16 cellular contexts compared by ENCODE assay signal in the genomic region with DNA sequence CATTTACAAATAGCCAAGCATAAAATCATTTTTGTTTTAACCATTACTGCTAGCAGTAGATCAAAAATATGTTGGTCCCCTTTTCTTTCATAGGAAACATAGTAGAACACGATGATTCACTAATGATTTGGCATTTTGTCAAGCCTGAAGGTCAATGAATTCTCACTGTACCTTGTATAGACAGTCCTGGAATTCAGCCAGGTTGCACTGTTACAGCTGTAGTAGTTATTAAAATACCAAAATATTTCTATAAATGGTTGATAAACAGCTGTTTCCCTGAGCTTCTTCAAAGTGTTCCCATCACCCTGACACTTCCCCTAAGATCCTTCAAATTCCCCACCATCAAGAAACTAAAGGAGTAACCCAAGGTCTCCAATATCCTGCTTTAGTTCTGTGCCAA.
DNase-seq lines count a peak whose midpoint lies in the region; ATAC-seq, FAIRE-seq and TF ChIP-seq lines count a peak whose summit lies in the region.
"Had no signal": no experiment of that assay in that cellular context is flagged by ENCODE, and none has a peak within 500 bp of the region (broad histone marks: within the 10 kb centered on the region; RNA-seq: fewer than 3 reads in every experiment).

No MANE protein-coding gene starts in this region.

- H2AFZ ChIP-seq in GM23248 (no peak overlapping the region), HepG2 (ENCODE audit: low read length) (no peak overlapping the region)

- DNase-seq in GM23248: peak; percentile 12
- peak; percentile 21 for DNase-seq in NCI-H69 (lab: John Stamatoyannopoulos, UW)
- DNase-seq in cardiac fibroblast (ENCODE audit: low read depth in 2 of 2): peak; percentile 57 to 67
- peak; percentile 42 for DNase-seq in mucosa of gallbladder (ENCODE audit: low spot score)
- DNase-seq in HepG2 (ENCODE audit: low spot score): no peak
- no peak for DNase-seq in urothelium cell line (ENCODE audit: low spot score)
- no peak for DNase-seq in MG63
- DNase-seq: activated CD8-positive, alpha-beta memory T cell treated with anti-CD3 and anti-CD28 coated beads, Interleukin-2, amount 10 ng/mL, durations not matched to agents 7 days and 5 days; colonic mucosa; NCI-H2171; nephron progenitor cell; psoas muscle; tibial artery had no signal

- no peak overlapping the region for H3K4me2 ChIP-seq in GM23248 (ENCODE audit: unreplicated experiment)
- no peak overlapping the region for H3K4me2 ChIP-seq in HepG2 (ENCODE audit: low read depth, low read length)

- intact Hi-C loops in HepG2 (cut with micrococcal nuclease; ENCODE audit: unreplicated experiment): no loop called here

- TF ChIP-seq POLR2A in HepG2 (IDR thresholded peaks at IDR 0.05; ENCODE audit: insufficient read depth in 1 of 2, low read depth in 2 of 2, low read length in 2 of 2): no peak

- H3K9ac ChIP-seq in GM23248 (no peak overlapping the region), HepG2 (ENCODE audit: insufficient read depth, low read depth, low read length) (no peak overlapping the region)

- H3K79me2 ChIP-seq in GM23248 (ENCODE audit: insufficient read depth): no peaks in the 10 kb centered on the region
- H3K79me2 ChIP-seq in HepG2 (ENCODE audit: insufficient read depth, low read length): no peaks in the 10 kb centered on the region

- H3F3A ChIP-seq in GM23248 (ENCODE audit: insufficient read depth): no peaks in the 10 kb centered on the region

- no peaks in the 10 kb centered on the region for H3K27me3 ChIP-seq in GM23248 (replicated peaks; ENCODE audit: insufficient read depth)
- H3K27me3 ChIP-seq in HepG2 (ENCODE audit: control insufficient read depth in 1 of 2, insufficient read depth in 2 of 2, low read length in 2 of 2): no peaks in the 10 kb centered on the region
- H3K27me3 ChIP-seq in MG63: no peaks in the 10 kb centered on the region
- H3K27me3 ChIP-seq: colonic mucosa, tibial artery had no signal

- H3K36me3 ChIP-seq in GM23248 (ENCODE audit: low read depth) (no peaks in the 10 kb centered on the region), HepG2 (replicated peaks in 1 of 2; ENCODE audit: control insufficient read depth in 1 of 2, insufficient read depth in 2 of 2, low read length in 2 of 2) (no peaks in the 10 kb centered on the region), MG63 (no peaks in the 10 kb centered on the region)
- H3K36me3 ChIP-seq: colonic mucosa, tibial artery had no signal

- no peaks in the 10 kb centered on the region; the same call in 1 of the 2 replicates for H3K9me2 ChIP-seq in GM23248 (ENCODE audit: insufficient read depth)

- TF ChIP-seq CTCF in cardiac fibroblast (IDR thresholded peaks at IDR 0.05; ENCODE audit: low read depth, low read length): no peak
- TF ChIP-seq CTCF in HepG2 (CRISPR knock-in tag; IDR thresholded peaks at IDR 0.05): no peak

- TF ChIP-seq RAD21 in HepG2 (CRISPR knock-in tag; IDR thresholded peaks at IDR 0.05): no peak

- FAIRE-seq in HepG2 (lab: Jason Lieb, UNC): no peak
- FAIRE-seq in urothelium cell line (lab: Jason Lieb, UNC): no peak
- FAIRE-seq: GM12892 had no signal

- TF ChIP-seq EP300 in HepG2 (IDR thresholded peaks at IDR 0.05; ENCODE audit: low read depth in 2 of 2, low read length in 2 of 2): no peak
- no peak for TF ChIP-seq EP300 in HepG2 (CRISPR knock-in tag; IDR thresholded peaks at IDR 0.05; ENCODE audit: borderline replicate concordance)

- CTCF ChIA-PET in HepG2 (lab: Yijun Ruan, JAX; ENCODE audit: low intra/inter-chr PET ratio, low total read pairs): no interaction called here

- BruUV-seq in HepG2 (replicated peaks; lab: Mats Ljungman, UMichigan): no TSS peak

- H3K4me1 ChIP-seq in GM23248 (ENCODE audit: insufficient read depth): no peaks in the 10 kb centered on the region
- no peaks in the 10 kb centered on the region for H3K4me1 ChIP-seq in HepG2 (ENCODE audit: insufficient read depth, low read length)
- H3K4me1 ChIP-seq: colonic mucosa, psoas muscle had no signal

- POLR2A ChIA-PET in HepG2 (lab: Yijun Ruan, JAX): no interaction called here

- H3K4me3 ChIP-seq in GM23248 (no peak overlapping the region), cardiac fibroblast (replicated peaks in 1 of 2; ENCODE audit: low read depth in 2 of 2, low read length in 2 of 2) (no peak overlapping the region), HepG2 (replicated peaks in 1 of 3; ENCODE audit: insufficient read depth in 1 of 3, low read depth in 2 of 3, low read length in 3 of 3) (no peak overlapping the region), MG63 (no peak overlapping the region)
- H3K4me3 ChIP-seq: colonic mucosa, psoas muscle, tibial artery had no signal

- 7 to 11% methylated on average over 1 of the region's 1 CpG for WGBS in GM23248 (ENCODE audit: low coverage in 1 of 2, low lambda C conversion rate in 2 of 2, missing lambda C conversion rate in 2 of 2), 2 experiments
- WGBS in HepG2 (ENCODE audit: low lambda C conversion rate): 10% methylated on average over 1 of the region's 1 CpG

- H3K9me3 ChIP-seq in GM23248 (ENCODE audit: low read depth): no peaks in the 10 kb centered on the region
- no peaks in the 10 kb centered on the region for H3K9me3 ChIP-seq in HepG2 (ENCODE audit: low read length)
- H3K9me3 ChIP-seq in MG63: 0 out of 2 replicates have a peak, but pooled peaks cover 2% of the 10 kb centered on the region
- H3K9me3 ChIP-seq: colonic mucosa, psoas muscle, tibial artery had no signal

- in situ Hi-C loops in GM23248 (cut with MboI) (no loop called here), HepG2 (cut with HindIII; ENCODE audit: extremely low pct_ligation_motif_present, low pct_unique_long_range_greater_than_20kb) (no loop called here)

- no peak for ATAC-seq in HepG2
- ATAC-seq: activated CD4-positive, CD25-positive, alpha-beta regulatory T cell treated with anti-CD3 and anti-CD28 coated beads, Interleukin-2, amount 50 U/mL, for 24 hours; activated CD8-positive, alpha-beta memory T cell treated with anti-CD3 and anti-CD28 coated beads, Interleukin-2, amount 10 ng/mL, durations not matched to agents 7 days and 5 days; psoas muscle; stimulated activated memory B cell treated with anti-CD40 and anti-IgM and Interleukin-4, amounts not matched to agents 10 μg/mL and 1 μg/mL and 100 μg/mL, for 72 hours had no signal

- no peak overlapping the region for H3K27ac ChIP-seq in GM23248
- H3K27ac ChIP-seq in HepG2 (ENCODE audit: extremely low read length, insufficient read depth, low read length): no peak overlapping the region
- H3K27ac ChIP-seq: colonic mucosa, psoas muscle, tibial artery had no signal

- H4K20me1 ChIP-seq in GM23248 (ENCODE audit: insufficient read depth): no peaks in the 10 kb centered on the region
- H4K20me1 ChIP-seq in HepG2 (ENCODE audit: insufficient read depth, low read length): no peaks in the 10 kb centered on the region

TF ChIP-seq in HepG2, 621 proteins besides CTCF, POLR2A, EP300 and RAD21 (continues in another document):
- TF ChIP-seq ZFYVE20 (CRISPR knock-in tag; IDR thresholded peaks at IDR 0.05; ENCODE audit: borderline replicate concordance, low read depth) (no peak), TCF7 (IDR thresholded peaks at IDR 0.05; ENCODE audit: low read depth) (no peak), SAFB2 (CRISPR knock-in tag; IDR thresholded peaks at IDR 0.05; ENCODE audit: borderline replicate concordance, low read depth) (no peak), ARNT2 (CRISPR knock-in tag; IDR thresholded peaks at IDR 0.05; ENCODE audit: low read depth) (no peak), KDM4B (CRISPR knock-in tag; IDR thresholded peaks at IDR 0.05) (no peak), ZNF737 (CRISPR knock-in tag; IDR thresholded peaks at IDR 0.05; ENCODE audit: borderline replicate concordance) (no peak), MXI1 (IDR thresholded peaks at IDR 0.05; ENCODE audit: borderline replicate concordance, low read depth, low read length) (no peak), ZNF335 (CRISPR knock-in tag; IDR thresholded peaks at IDR 0.05) (no peak), ZNF678 (CRISPR knock-in tag; IDR thresholded peaks at IDR 0.05) (no peak), SOX6 (IDR thresholded peaks at IDR 0.05) (no peak), SOX6 (CRISPR knock-in tag; IDR thresholded peaks at IDR 0.05) (no peak), HOXA3 (CRISPR knock-in tag; IDR thresholded peaks at IDR 0.05) (no peak)
- TF ChIP-seq, protein P1, sequence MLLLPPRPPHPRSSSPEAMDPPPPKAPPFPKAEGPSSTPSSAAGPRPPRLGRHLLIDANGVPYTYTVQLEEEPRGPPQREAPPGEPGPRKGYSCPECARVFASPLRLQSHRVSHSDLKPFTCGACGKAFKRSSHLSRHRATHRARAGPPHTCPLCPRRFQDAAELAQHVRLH (CRISPR knock-in tag; IDR thresholded peaks at IDR 0.05; ENCODE audit: borderline replicate concordance, low read depth): no peak
- TF ChIP-seq, protein P2, sequence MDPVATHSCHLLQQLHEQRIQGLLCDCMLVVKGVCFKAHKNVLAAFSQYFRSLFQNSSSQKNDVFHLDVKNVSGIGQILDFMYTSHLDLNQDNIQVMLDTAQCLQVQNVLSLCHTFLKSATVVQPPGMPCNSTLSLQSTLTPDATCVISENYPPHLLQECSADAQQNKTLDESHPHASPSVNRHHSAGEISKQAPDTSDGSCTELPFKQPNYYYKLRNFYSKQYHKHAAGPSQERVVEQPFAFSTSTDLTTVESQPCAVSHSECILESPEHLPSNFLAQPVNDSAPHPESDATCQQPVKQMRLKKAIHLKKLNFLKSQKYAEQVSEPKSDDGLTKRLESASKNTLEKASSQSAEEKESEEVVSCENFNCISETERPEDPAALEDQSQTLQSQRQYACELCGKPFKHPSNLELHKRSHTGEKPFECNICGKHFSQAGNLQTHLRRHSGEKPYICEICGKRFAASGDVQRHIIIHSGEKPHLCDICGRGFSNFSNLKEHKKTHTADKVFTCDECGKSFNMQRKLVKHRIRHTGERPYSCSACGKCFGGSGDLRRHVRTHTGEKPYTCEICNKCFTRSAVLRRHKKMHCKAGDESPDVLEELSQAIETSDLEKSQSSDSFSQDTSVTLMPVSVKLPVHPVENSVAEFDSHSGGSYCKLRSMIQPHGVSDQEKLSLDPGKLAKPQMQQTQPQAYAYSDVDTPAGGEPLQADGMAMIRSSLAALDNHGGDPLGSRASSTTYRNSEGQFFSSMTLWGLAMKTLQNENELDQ (CRISPR knock-in tag; IDR thresholded peaks at IDR 0.05; ENCODE audit: borderline replicate concordance): no peak

Comparison
In these comparisons a context has a peak if more than half of its experiments do, and no peak if none do; other contexts are left out.
1. DNase-seq: peak in GM23248 (single experiment), NCI-H69 (single experiment), cardiac fibroblast (2 of 2) and mucosa of gallbladder (single experiment); none in HepG2 (single experiment), urothelium cell line (single experiment) and MG63 (single experiment).